ENCODE assay signal across 16 cellular contexts in the genomic region with DNA sequence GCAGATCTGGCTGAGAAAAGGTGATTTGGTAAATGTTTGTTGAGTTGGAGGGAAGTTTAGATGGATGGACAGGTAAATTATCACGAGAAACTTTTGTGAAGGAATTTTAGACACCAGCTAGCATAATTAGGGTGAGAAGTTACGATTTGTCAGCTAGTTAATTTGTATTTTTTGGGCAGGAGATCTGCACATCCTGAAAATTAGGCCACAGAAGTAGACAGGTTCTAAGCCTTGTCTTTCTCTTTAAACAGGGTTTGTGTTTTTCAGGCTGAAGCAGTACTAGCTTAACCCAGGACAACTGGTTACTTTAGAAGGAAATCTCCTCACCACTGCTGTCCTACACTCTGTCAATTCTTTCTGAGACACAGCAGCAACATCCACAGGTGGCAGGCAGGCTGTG. TPM values are rescaled to one million over a fixed set of nuclear protein-coding genes. Genes with fewer than 3 reads are reported as not detected.
DNase-seq lines count a peak whose midpoint lies in the region; ATAC-seq, FAIRE-seq and TF ChIP-seq lines count a peak whose summit lies in the region.
"Had no signal": no experiment of that assay in that cellular context is flagged by ENCODE, and none has a peak within 500 bp of the region (broad histone marks: within the 10 kb centered on the region; RNA-seq: fewer than 3 reads in every experiment).

No MANE protein-coding gene starts in this region.

- no peak for FAIRE-seq in kidney (lab: Jason Lieb, UNC)
- FAIRE-seq: G401.6, H1, HTR-8/SVneo had no signal

- no peak overlapping the region for H3K4me3 ChIP-seq in left ventricle myocardium inferior
- H3K4me3 ChIP-seq in right atrium auricular region = no peak overlapping the region
- no peak overlapping the region for H3K4me3 ChIP-seq in kidney (ENCODE audit: low read length in 2 of 2)
- no peak overlapping the region for H3K4me3 ChIP-seq in trophoblast cell (ENCODE audit: low read depth, low read length)
- no peak overlapping the region for H3K4me3 ChIP-seq in uterus
- H3K4me3 ChIP-seq: BLaER1 had no signal

- WGBS in trophoblast cell (ENCODE audit: extremely low coverage, insufficient coverage, insufficient read length) = 100% methylated on average over 1 of the region's 2 CpGs

- TF ChIP-seq POLR2A in uterus (IDR thresholded peaks at IDR 0.05) = no peak

- peaks cover 17% of the 10 kb centered on the region for H3K79me1 ChIP-seq in trophoblast cell (ENCODE audit: low read length)

- H3K9ac ChIP-seq in kidney (ENCODE audit: low read length in 2 of 2) = no peak overlapping the region
- no peak overlapping the region for H3K9ac ChIP-seq in trophoblast cell (ENCODE audit: low read length)
- H3K9ac ChIP-seq: BLaER1 had no signal

- intact Hi-C loops in left ventricle myocardium inferior (cut with micrococcal nuclease) (no loop called here), kidney (cut with DNase I) (no loop called here), uterus (cut with DNase I; ENCODE audit: low total_unique reads) (no loop called here)

- no peak overlapping the region for H2AK5ac ChIP-seq in trophoblast cell (ENCODE audit: low read length)

- peak overlapping the region; percentile 1 for H3K27ac ChIP-seq in left ventricle myocardium inferior (replicated peaks)
- no peak overlapping the region for H3K27ac ChIP-seq in right atrium auricular region
- H3K27ac ChIP-seq in kidney (ENCODE audit: low read depth in 2 of 2, low read length in 2 of 2) = peak overlapping the region; percentile 19 to 63
- peak overlapping the region; percentile 51 for H3K27ac ChIP-seq in trophoblast cell (ENCODE audit: low read depth, low read length)
- H3K27ac ChIP-seq in uterus = no peak overlapping the region
- H3K27ac ChIP-seq: BLaER1 had no signal

- no peaks in the 10 kb centered on the region for H3K27me3 Mint-ChIP-seq in stimulated activated naive CD8-positive, alpha-beta T cell treated with anti-CD3 and anti-CD28 coated beads, Interleukin-15, amount 100 ng/mL, for 72 hours
- H3K27me3 Mint-ChIP-seq: CD4-positive, CD25-positive, alpha-beta regulatory T cell; CD8-positive, alpha-beta memory T cell had no signal

- H2BK5ac ChIP-seq in trophoblast cell (ENCODE audit: low read depth, low read length, poor library complexity) = no peak overlapping the region

- no peak overlapping the region for H3K4me2 ChIP-seq in trophoblast cell (ENCODE audit: low read length)

- peak overlapping the region; percentile 51 for H4K91ac ChIP-seq in trophoblast cell (ENCODE audit: low read depth, low read length)

- no peak for DNase-seq in left ventricle myocardium inferior
- DNase-seq in right atrium auricular region (ENCODE audit: low spot score) = no peak
- DNase-seq in kidney = no peak
- no peak for DNase-seq in trophoblast cell
- no peak for DNase-seq in stimulated activated naive CD8-positive, alpha-beta T cell treated with anti-CD3 and anti-CD28 coated beads, Interleukin-15, amount 100 ng/mL, for 72 hours
- DNase-seq in GM10266 (ENCODE audit: extremely low spot score) = no peak
- DNase-seq in uterus = no peak
- DNase-seq: 8988T; CD4-positive, CD25-positive, alpha-beta regulatory T cell; CD8-positive, alpha-beta memory T cell; COR-L47; H9 had no signal

- peaks cover 8% of the 10 kb centered on the region for H3K4me1 Mint-ChIP-seq in stimulated activated naive CD8-positive, alpha-beta T cell treated with anti-CD3 and anti-CD28 coated beads, Interleukin-15, amount 100 ng/mL, for 72 hours

- H3K36me3 ChIP-seq in left ventricle myocardium inferior = peaks cover 12% of the 10 kb centered on the region
- peaks cover 1% of the 10 kb centered on the region for H3K36me3 ChIP-seq in right atrium auricular region
- H3K36me3 ChIP-seq in kidney (ENCODE audit: control insufficient read depth in 1 of 2, insufficient read depth in 2 of 2, low read length in 2 of 2) = no peaks in the 10 kb centered on the region
- H3K36me3 ChIP-seq in trophoblast cell (ENCODE audit: control insufficient read depth in 1 of 2, insufficient read depth in 2 of 2, low read length in 2 of 2) = no peaks in the 10 kb centered on the region
- no peaks in the 10 kb centered on the region for H3K36me3 ChIP-seq in uterus

- peaks cover 0 to 12% of the 10 kb centered on the region in 2 donors for H3K9me3 Mint-ChIP-seq in stimulated activated naive CD8-positive, alpha-beta T cell treated with anti-CD3 and anti-CD28 coated beads, Interleukin-15, amount 100 ng/mL, for 72 hours

- no peaks in the 10 kb centered on the region for H3K79me2 ChIP-seq in trophoblast cell (ENCODE audit: control insufficient read depth, insufficient read depth, low read length, poor library complexity)

- H3K27ac Mint-ChIP-seq in stimulated activated naive CD8-positive, alpha-beta T cell treated with anti-CD3 and anti-CD28 coated beads, Interleukin-15, amount 100 ng/mL, for 72 hours = no peak overlapping the region
- H3K27ac Mint-ChIP-seq: CD4-positive, CD25-positive, alpha-beta regulatory T cell; CD8-positive, alpha-beta memory T cell; H9 had no signal

- no peak overlapping the region for H3K18ac ChIP-seq in trophoblast cell (ENCODE audit: low read length)

- H3K14ac ChIP-seq in trophoblast cell (ENCODE audit: low read length) = no peak overlapping the region

- H3K4me3 Mint-ChIP-seq in stimulated activated naive CD8-positive, alpha-beta T cell treated with anti-CD3 and anti-CD28 coated beads, Interleukin-15, amount 100 ng/mL, for 72 hours = no peak overlapping the region
- H3K4me3 Mint-ChIP-seq: CD4-positive, CD25-positive, alpha-beta regulatory T cell; CD8-positive, alpha-beta memory T cell; H9 had no signal

- peak overlapping the region; percentile 37 for H2BK120ac ChIP-seq in trophoblast cell (ENCODE audit: insufficient read depth, low read length, poor library complexity)

- H3K9me3 ChIP-seq in left ventricle myocardium inferior (replicated peaks) = peaks cover 9% of the 10 kb centered on the region
- peaks cover 0 to 5% of the 10 kb centered on the region in 2 donors for H3K9me3 ChIP-seq in right atrium auricular region
- no peaks in the 10 kb centered on the region for H3K9me3 ChIP-seq in kidney (ENCODE audit: control insufficient read depth in 1 of 2, low read length in 2 of 2)
- H3K9me3 ChIP-seq in trophoblast cell (ENCODE audit: insufficient read depth, low read depth, low read length) = no peaks in the 10 kb centered on the region
- no peaks in the 10 kb centered on the region for H3K9me3 ChIP-seq in uterus

- TF ChIP-seq CTCF in left ventricle myocardium inferior (IDR thresholded peaks at IDR 0.05; ENCODE audit: borderline replicate concordance) = no peak
- no peak for TF ChIP-seq CTCF in right atrium auricular region (IDR thresholded peaks at IDR 0.05)
- TF ChIP-seq CTCF in kidney (IDR thresholded peaks at IDR 0.05; ENCODE audit: borderline replicate concordance, extremely low read depth, insufficient read depth) = no peak
- TF ChIP-seq CTCF in GM10266 (IDR thresholded peaks at IDR 0.05; ENCODE audit: control insufficient read depth, insufficient read depth, low read depth, missing control alignments) = no peak
- no peak for TF ChIP-seq CTCF in uterus (IDR thresholded peaks at IDR 0.05)

- no peak overlapping the region for H3K23ac ChIP-seq in trophoblast cell (ENCODE audit: low read length)

- H4K12ac ChIP-seq in trophoblast cell (ENCODE audit: low read depth, low read length) = no peak overlapping the region

- H3K4ac ChIP-seq in trophoblast cell (ENCODE audit: low read depth, low read length) = no peak overlapping the region

- H4K8ac ChIP-seq in trophoblast cell (ENCODE audit: low read depth, low read length) = no peak overlapping the region

- H2BK12ac ChIP-seq in trophoblast cell (ENCODE audit: low read length) = peak overlapping the region; percentile 76

- H3K4me1 ChIP-seq in left ventricle myocardium inferior (peaks cover 38% of the 10 kb centered on the region), right atrium auricular region (peaks cover 0 to 32% of the 10 kb centered on the region in 2 donors), kidney (ENCODE audit: control insufficient read depth in 1 of 2, insufficient read depth in 1 of 2, low read depth in 1 of 2, low read length in 2 of 2) (peaks cover 12 to 13% of the 10 kb centered on the region in 2 donors), trophoblast cell (ENCODE audit: control insufficient read depth in 1 of 2, insufficient read depth in 2 of 2, low read length in 2 of 2) (peaks cover 23 to 29% of the 10 kb centered on the region in 2 experiments), uterus (peaks cover 0 to 11% of the 10 kb centered on the region in 2 donors)

- no peak overlapping the region for H2AFZ ChIP-seq in trophoblast cell (ENCODE audit: insufficient read depth, low read length, poor library complexity)

- no peaks in the 10 kb centered on the region for H3K27me3 ChIP-seq in left ventricle myocardium inferior (ENCODE audit: low read depth)
- H3K27me3 ChIP-seq in right atrium auricular region = no peaks in the 10 kb centered on the region
- no peaks in the 10 kb centered on the region for H3K27me3 ChIP-seq in trophoblast cell (ENCODE audit: insufficient read depth, low read length)
- no peaks in the 10 kb centered on the region for H3K27me3 ChIP-seq in uterus
- H3K27me3 ChIP-seq: BLaER1 had no signal

- no peak for ATAC-seq in stimulated activated naive CD8-positive, alpha-beta T cell treated with anti-CD3 and anti-CD28 coated beads, Interleukin-15, amount 100 ng/mL, for 72 hours

RNA-seq across cellular contexts. Expression of a gene that starts 49.1 kb away (rescaled TPM):
- total RNA-seq in left ventricle myocardium inferior = 156 TPM
- 10 to 100 TPM; 60.1 to 75.9 TPM for total RNA-seq in right atrium auricular region
- total RNA-seq in kidney = 90.0 TPM
- polyA plus RNA-seq in kidney (ENCODE audit: insufficient read depth, low read depth, low replicate concordance) = 84.0 TPM
- polyA plus RNA-seq in trophoblast cell (2013) = 93.8 and 94.8 TPM in 2 replicates
- total RNA-seq in uterus = 10 to 100 TPM; 23.8 to 93.1 (median 56.6) TPM

Comparison
In these comparisons a context has a peak if more than half of its experiments do, and no peak if none do; other contexts are left out.
1. H3K27ac ChIP-seq: peak in left ventricle myocardium inferior (single experiment), kidney (2 of 2) and trophoblast cell (single experiment); none in right atrium auricular region (0 of 2) and uterus (0 of 2).